ENCODE assay signal across 9 cellular contexts in genomic region chr22:37803636-37804371, GRCh38. TPM values are rescaled to one million over a fixed set of nuclear protein-coding genes. Genes with fewer than 3 reads are reported as not detected.
DNase-seq lines count a peak whose midpoint lies in the region; ATAC-seq and TF ChIP-seq lines count a peak whose summit lies in the region.
"Had no signal": no experiment of that assay in that cellular context is flagged by ENCODE, and none has a peak within 500 bp of the region (broad histone marks: within the 10 kb centered on the region; RNA-seq: fewer than 3 reads in every experiment).

No MANE protein-coding gene starts in this region.

- H3K27me3 ChIP-seq in A673 (replicated peaks; ENCODE audit: insufficient read depth, low read depth, low read length, poor library complexity) (no peaks in the 10 kb centered on the region), HCT116 (ENCODE audit: insufficient read depth, low read length) (no peaks in the 10 kb centered on the region), adipocyte (replicated peaks; ENCODE audit: control insufficient read depth, insufficient read depth, low read length) (no peaks in the 10 kb centered on the region), aorta (ENCODE audit: control insufficient read depth in 1 of 2, insufficient read depth in 2 of 2, low read length in 1 of 2) (no peaks in the 10 kb centered on the region)

- BruUV-seq in A673 (replicated peaks; lab: Mats Ljungman, UMichigan) (no TSS peak), HCT116 (replicated peaks; lab: Mats Ljungman, UMichigan) (TSS peak; percentile 53)

- ATAC-seq in HCT116 (no peak), mucosa of descending colon (no peak), aorta (ENCODE audit: low FRiP score) (no peak)

- CTCF ChIA-PET in A673 (lab: Charles Lee) = no interaction called here
- CTCF ChIA-PET in HCT116 (lab: Charles Lee) = no interaction called here

- H3K27ac ChIP-seq in A673 (ENCODE audit: low read depth, low read length, poor library complexity, severe bottlenecking) = peak overlapping the region; percentile 89
- peak overlapping the region; percentile 87 for H3K27ac ChIP-seq in HCT116 (ENCODE audit: low read depth, low read length)
- H3K27ac ChIP-seq in aorta (ENCODE audit: low read depth in 1 of 2, low read length in 2 of 2) = no peak overlapping the region

- POLR2A ChIA-PET in A673 (lab: Charles Lee; ENCODE audit: low non-redundant PET) = no interaction called here
- POLR2A ChIA-PET in HCT116 (lab: Charles Lee) = interaction anchor here (1.4 to 4.3 kb wide), 6 partner anchors 8 to 196 kb away, joined by 3 to 38 read pairs (median 11); partner anchors contain the start of gene GGA1

- intact Hi-C loops in A673 (cut with micrococcal nuclease; ENCODE audit: unreplicated experiment) (loop anchor here (5.0 kb wide), 1 partner anchor 127 kb away; the partner anchor contains the start of gene LGALS1), HCT116 (cut with micrococcal nuclease) (no loop called here), mucosa of descending colon (cut with DNase I, micrococcal nuclease) (no loop called here), aorta (cut with DNase I) (no loop called here)

- no peak overlapping the region for H2AFZ ChIP-seq in HCT116 (ENCODE audit: low read depth, low read length, poor library complexity, severe bottlenecking)

- no peak for TF ChIP-seq POLR2A in HCT116 (IDR thresholded peaks at IDR 0.05; ENCODE audit: borderline replicate concordance, extremely low read depth, insufficient read depth, insufficient read length)

- no peaks in the 10 kb centered on the region for H3K36me3 ChIP-seq in A673 (ENCODE audit: insufficient read depth, low read length, poor library complexity, severe bottlenecking)
- H3K36me3 ChIP-seq in HCT116 (ENCODE audit: control insufficient read depth in 1 of 2, insufficient read depth in 2 of 2, low read length in 2 of 2) = no peaks in the 10 kb centered on the region
- H3K36me3 ChIP-seq in adipocyte (ENCODE audit: control insufficient read depth, insufficient read depth, low read length, severe bottlenecking) = no peaks in the 10 kb centered on the region
- H3K36me3 ChIP-seq in mucosa of descending colon (ENCODE audit: low read depth) = no peaks in the 10 kb centered on the region
- no peaks in the 10 kb centered on the region for H3K36me3 ChIP-seq in aorta (ENCODE audit: control insufficient read depth in 1 of 2, insufficient read depth in 2 of 2, low read length in 1 of 2)

- no peak for TF ChIP-seq CTCF in A673 (conservative IDR thresholded peaks at IDR 0.05; ENCODE audit: low read depth, low read length)
- no peak for TF ChIP-seq CTCF in HCT116 (IDR thresholded peaks at IDR 0.05 in 2 of 3, conservative IDR thresholded peaks at IDR 0.05 in 1 of 3; ENCODE audit: borderline replicate concordance in 1 of 3, insufficient read depth in 1 of 3, low read depth in 2 of 3, low read length in 2 of 3)
- no peak for TF ChIP-seq CTCF in mucosa of descending colon (IDR thresholded peaks at IDR 0.05)

- 63% methylated on average over 34 of the region's 34 CpGs for WGBS in aorta, 2 donors

- DNase-seq in A673 (ENCODE audit: low spot score) = no peak
- DNase-seq in HCT116 (ENCODE audit: low read depth, low spot score) = no peak
- DNase-seq in adipocyte (ENCODE audit: low read depth) = no peak
- peak in 2 of 3 donors; percentile 44 to 49 for DNase-seq in mucosa of descending colon
- DNase-seq in OCI-M2 (lab: John Stamatoyannopoulos, UW; ENCODE audit: unreplicated experiment) = no peak
- no peak for DNase-seq in aorta
- no peak for DNase-seq in nucleus accumbens (lab: John Stamatoyannopoulos, UW)
- no peak for DNase-seq in AG08396 (ENCODE audit: low spot score)
- DNase-seq: NCI-H524 treated with DMSO at 0.1 percent for 48 hours had no signal

- H3K9ac ChIP-seq in HCT116 (ENCODE audit: low read length) = peak overlapping the region; percentile 98
- H3K9ac ChIP-seq in adipocyte (ENCODE audit: low read length) = peak overlapping the region; percentile 85

- H4K20me1 ChIP-seq in HCT116 (ENCODE audit: insufficient read depth) = no peaks in the 10 kb centered on the region

- no peak for TF ChIP-seq RAD21 in HCT116 (IDR thresholded peaks at IDR 0.05; ENCODE audit: low read depth)

- H3K9me3 ChIP-seq in A673 (ENCODE audit: low read depth, low read length, poor library complexity, severe bottlenecking) = no peaks in the 10 kb centered on the region
- H3K9me3 ChIP-seq in HCT116 (ENCODE audit: control insufficient read depth in 1 of 2, insufficient read depth in 1 of 2, low read depth in 1 of 2, low read length in 2 of 2) = no peaks in the 10 kb centered on the region
- no peaks in the 10 kb centered on the region for H3K9me3 ChIP-seq in adipocyte (ENCODE audit: control insufficient read depth, low read length)
- H3K9me3 ChIP-seq in mucosa of descending colon = no peaks in the 10 kb centered on the region
- no peaks in the 10 kb centered on the region for H3K9me3 ChIP-seq in aorta (ENCODE audit: control insufficient read depth, low read length)

- H3K4me1 ChIP-seq in A673 (ENCODE audit: insufficient read depth, low read length, poor library complexity, severe bottlenecking) (peaks cover 31% of the 10 kb centered on the region), HCT116 (ENCODE audit: control insufficient read depth in 1 of 2, insufficient read depth in 2 of 2, low read length in 2 of 2) (peaks cover 16 to 62% of the 10 kb centered on the region in 2 experiments; a peak in 3 of 4 replicates), adipocyte (ENCODE audit: control insufficient read depth, insufficient read depth, low read length) (peaks cover 32% of the 10 kb centered on the region), mucosa of descending colon (ENCODE audit: low read depth) (peaks cover 29% of the 10 kb centered on the region), aorta (ENCODE audit: control insufficient read depth in 1 of 2, insufficient read depth in 2 of 2, low read length in 2 of 2) (peaks cover 0 to 4% of the 10 kb centered on the region in 2 donors)

- RAD21 ChIA-PET in HCT116 (lab: Charles Lee; ENCODE audit: low non-redundant PET in 1 of 2, low total read pairs in 2 of 2, uncharacterized antibody in 2 of 2, unreplicated experiment in 2 of 2) = no interaction called here

- H3K4me3 ChIP-seq in A673 (ENCODE audit: low read depth, low read length, poor library complexity, severe bottlenecking) = peak overlapping the region; percentile 77
- peak overlapping the region; percentile 80 to 95 for H3K4me3 ChIP-seq in HCT116 (replicated peaks in 1 of 2; ENCODE audit: low read depth in 1 of 2, low read length in 2 of 2)
- H3K4me3 ChIP-seq in adipocyte (ENCODE audit: low read length) = no peak overlapping the region
- H3K4me3 ChIP-seq in mucosa of descending colon = no peak overlapping the region
- H3K4me3 ChIP-seq in aorta (ENCODE audit: low read length in 2 of 2) = no peak overlapping the region

- H3K9me2 ChIP-seq in HCT116 (ENCODE audit: insufficient read depth) = no peaks in the 10 kb centered on the region

- H3K4me2 ChIP-seq in HCT116 (ENCODE audit: low read length) = peak overlapping the region; percentile 91

- peaks cover 32% of the 10 kb centered on the region for H3K79me2 ChIP-seq in HCT116 (ENCODE audit: insufficient read depth, low read length)

TF ChIP-seq in HCT116, 20 proteins besides CTCF, POLR2A, EP300 and RAD21 (continues in another document):
- TF ChIP-seq FOSL1 (IDR thresholded peaks at IDR 0.05; ENCODE audit: low read depth) = no peak
- TF ChIP-seq EZH2 (IDR thresholded peaks at IDR 0.05) = no peak
- TF ChIP-seq YY1 (IDR thresholded peaks at IDR 0.05; ENCODE audit: extremely low read depth, insufficient replicate concordance, low read depth, low read length) = no peak
- no peak for TF ChIP-seq ZFX (IDR thresholded peaks at IDR 0.05)
- TF ChIP-seq CEBPB (IDR thresholded peaks at IDR 0.05; ENCODE audit: low read depth) = no peak
- TF ChIP-seq MAX (IDR thresholded peaks at IDR 0.05) = no peak
- no peak for TF ChIP-seq SP1 (IDR thresholded peaks at IDR 0.05; ENCODE audit: low read depth)
- no peak for TF ChIP-seq TCF7L2 (IDR thresholded peaks at IDR 0.05; ENCODE audit: borderline replicate concordance, extremely low read depth, insufficient read depth, insufficient read length)

RNA-seq across cellular contexts. Expression of gene GCAT, which starts 3.9 kb away (rescaled TPM):
- 21.4 and 28.5 TPM in 2 replicates for total RNA-seq in A673 (2021)
- total RNA-seq in HCT116 (2021; ENCODE audit: unreplicated experiment) = 88.7 TPM
- polyA plus RNA-seq in HCT116 (2012) = 92.9 and 111 TPM in 2 replicates
- total RNA-seq in mucosa of descending colon = 10 to 100 TPM in 2 of 3 donors, 1 to 10 TPM in 1; 9.2 to 15.6 (median 13.6) TPM
- total RNA-seq in aorta = 1 to 10 TPM; 4.4 to 5.8 TPM
- 10 to 100 TPM in 1 of 2 donors, 1 to 10 TPM in 1; 6.9 to 21.4 TPM for polyA plus RNA-seq in aorta

RNA-seq across cellular contexts. Expression of gene GALR3, which starts 19.4 kb away (rescaled TPM):
- total RNA-seq in A673 (2021) (0.26 TPM in 1 of 2 replicates, not detected in the other), HCT116 (2021; ENCODE audit: unreplicated experiment) (0.32 TPM), mucosa of descending colon (not detected), aorta (not detected)
- 0.12 TPM in 1 of 2 replicates, not detected in the other for polyA plus RNA-seq in HCT116 (2012)
- polyA plus RNA-seq in aorta = under 1 TPM in 1 of 2 donors, not detected in 1; 0.28 TPM

RNA-seq across cellular contexts. Expression of gene ANKRD54, which starts 40.3 kb away (rescaled TPM):
- 29.5 and 32.9 TPM in 2 replicates for total RNA-seq in A673 (2021)
- total RNA-seq in HCT116 (2021; ENCODE audit: unreplicated experiment) = 29.8 TPM
- 25.5 and 27.9 TPM in 2 replicates for polyA plus RNA-seq in HCT116 (2012)
- 10 to 100 TPM; 18.2 to 36.7 (median 28.1) TPM for total RNA-seq in mucosa of descending colon
- total RNA-seq in aorta = 10 to 100 TPM; 11.0 to 16.7 TPM
- polyA plus RNA-seq in aorta = 10 to 100 TPM; 12.4 to 17.3 TPM

RNA-seq across cellular contexts. Expression of gene EIF3L, which starts 45.4 kb away (rescaled TPM):
- total RNA-seq in A673 (2021) (492 and 528 TPM in 2 replicates), HCT116 (2021; ENCODE audit: unreplicated experiment) (687 TPM), mucosa of descending colon (100 to 1,000 TPM; 365 to 477 (median 414) TPM), aorta (100 to 1,000 TPM; 276 to 356 TPM)
- polyA plus RNA-seq in HCT116 (2012) = 1,071 and 1,188 TPM in 2 replicates
- polyA plus RNA-seq in aorta = 100 to 1,000 TPM; 307 to 366 TPM

Comparison
In these comparisons a context has a peak if more than half of its experiments do, and no peak if none do; other contexts are left out.
1. DNase-seq: peak in mucosa of descending colon (2 of 3); none in A673 (single experiment), HCT116 (single experiment), adipocyte (single experiment), OCI-M2 (single experiment), aorta (0 of 2), nucleus accumbens (0 of 56) and AG08396 (single experiment).
2. H3K27ac ChIP-seq: peak in A673 (single experiment) and HCT116 (single experiment); none in aorta (0 of 2).
3. H3K4me3 ChIP-seq: peak in A673 (single experiment) and HCT116 (2 of 2); none in adipocyte (single experiment), mucosa of descending colon (single experiment) and aorta (0 of 2).